ENCODE assay signal across 8 cellular contexts in the genomic region with DNA sequence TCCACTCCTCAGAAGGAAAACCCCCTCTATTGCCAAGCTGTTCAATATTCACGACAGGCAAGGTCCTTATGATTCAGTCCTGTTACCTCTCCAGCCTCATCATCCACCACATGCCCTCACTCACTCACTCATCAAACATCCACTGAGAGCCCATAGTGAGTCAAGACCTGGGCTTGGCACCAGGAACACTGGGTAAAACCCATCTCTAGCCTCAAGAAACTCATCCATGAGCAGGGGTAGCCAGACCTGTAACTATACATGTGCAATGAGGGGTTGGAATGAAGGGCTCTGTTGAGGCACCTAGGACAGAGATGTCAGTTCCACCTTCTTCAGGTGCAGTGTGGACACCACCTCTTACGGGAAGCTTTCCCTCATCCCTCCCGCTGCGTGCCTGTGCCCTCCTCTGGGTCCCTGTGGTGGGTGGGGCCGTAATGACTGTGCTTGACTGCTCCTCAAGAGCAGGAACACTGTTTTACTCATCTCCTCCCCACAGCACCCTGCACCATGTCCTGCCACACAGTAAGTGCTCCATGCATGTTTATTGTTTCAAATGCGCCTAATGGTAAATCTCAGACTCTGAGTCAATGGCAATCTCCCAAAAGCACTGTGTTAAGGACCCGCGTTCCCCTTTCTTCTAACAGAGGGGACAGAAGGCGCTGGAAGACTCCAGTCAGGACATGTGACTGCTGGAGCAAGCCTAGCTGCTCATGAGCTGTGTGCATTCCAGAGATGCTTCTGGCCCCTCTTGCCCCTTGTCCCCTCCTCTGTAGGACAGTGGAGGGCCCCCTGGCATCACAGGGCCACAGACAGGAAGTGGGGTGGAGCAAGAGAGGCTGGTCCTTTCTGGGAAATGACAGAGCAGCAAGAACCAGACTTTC.
DNase-seq lines count a peak whose midpoint lies in the region; ATAC-seq and TF ChIP-seq lines count a peak whose summit lies in the region.

No MANE protein-coding gene starts in this region.

- H3K36me3 Mint-ChIP-seq in H9 (ENCODE audit: insufficient read depth in 1 of 3, low read depth in 3 of 3): peaks cover 2 to 11% (median 9%) of the 10 kb centered on the region in 3 experiments
- H3K36me3 Mint-ChIP-seq in activated CD8-positive, alpha-beta T cell treated with anti-CD3 and anti-CD28 coated beads, Interleukin-2, amount 10 ng/mL, durations not matched to agents 7 days and 5 days (ENCODE audit: low read depth): peaks cover 18% of the 10 kb centered on the region

- no peaks in the 10 kb centered on the region for H3K23me2 ChIP-seq in H9 (ENCODE audit: insufficient read length, low read depth, low read length, poor library complexity, severe bottlenecking)

- 0 out of 2 replicates have a peak overlapping the region, but pooled peaks have one; percentile 60 for H3K14ac ChIP-seq in H9 (ENCODE audit: insufficient read depth, low read length)

- H3K9ac ChIP-seq in DND-41 (ENCODE audit: low read depth, low read length) (no peak overlapping the region), H9 (ENCODE audit: extremely low read depth, insufficient read length, low read length) (no peak overlapping the region)

- H3K36me3 ChIP-seq in DND-41 (ENCODE audit: insufficient read depth, low read length) (no peaks in the 10 kb centered on the region), right atrium auricular region (no peaks in the 10 kb centered on the region), stomach (peaks cover 0 to 8% (median 6%) of the 10 kb centered on the region in 4 donors), gastroesophageal sphincter (no peaks in the 10 kb centered on the region)

- H3K4me1 Mint-ChIP-seq in H9: peaks cover 36 to 38% of the 10 kb centered on the region in 2 experiments
- H3K4me1 Mint-ChIP-seq in activated CD8-positive, alpha-beta T cell treated with anti-CD3 and anti-CD28 coated beads, Interleukin-2, amount 10 ng/mL, durations not matched to agents 7 days and 5 days (ENCODE audit: low read depth): peaks cover 48% of the 10 kb centered on the region

- 0 out of 3 replicates have a peak, but pooled peaks have one; percentile 31 for ATAC-seq in DND-41 (ENCODE audit: insufficient read depth, low read depth)
- peak; percentile 37 for ATAC-seq in activated CD8-positive, alpha-beta T cell treated with anti-CD3 and anti-CD28 coated beads, Interleukin-2, amount 10 ng/mL, durations not matched to agents 7 days and 5 days
- ATAC-seq in gastroesophageal sphincter: no peak

- H3K27me3 Mint-ChIP-seq in H9 (ENCODE audit: low read depth): peaks cover 1% of the 10 kb centered on the region; the same call in 1 of the 2 replicates
- no peaks in the 10 kb centered on the region for H3K27me3 Mint-ChIP-seq in activated CD8-positive, alpha-beta T cell treated with anti-CD3 and anti-CD28 coated beads, Interleukin-2, amount 10 ng/mL, durations not matched to agents 7 days and 5 days (ENCODE audit: low read depth)

- no peaks in the 10 kb centered on the region for H4K20me1 ChIP-seq in DND-41 (ENCODE audit: insufficient read depth, low read length)
- no peaks in the 10 kb centered on the region for H4K20me1 ChIP-seq in H9 (ENCODE audit: control insufficient read depth, insufficient read depth, insufficient read length)

- DNase-seq in DND-41 (no peak), H9 (no peak), right atrium auricular region (ENCODE audit: low spot score) (no peak), stomach (no peak), NCI-H82 treated with DMSO at 0.1 percent for 48 hours (lab: John Stamatoyannopoulos, UW; ENCODE audit: unreplicated experiment) (no peak), middle frontal gyrus (ENCODE audit: extremely low spot score, low spot score) (no peak)
- peak; percentile 33 for DNase-seq in activated CD8-positive, alpha-beta T cell treated with anti-CD3 and anti-CD28 coated beads, Interleukin-2, amount 10 ng/mL, durations not matched to agents 7 days and 5 days

- TF ChIP-seq POLR2A in stomach (IDR thresholded peaks at IDR 0.05): no peak
- TF ChIP-seq POLR2A in gastroesophageal sphincter (IDR thresholded peaks at IDR 0.05): no peak

- H3K79me1 ChIP-seq in H9 (ENCODE audit: insufficient read depth, low read depth, low read length, poor library complexity, severe bottlenecking): no peaks in the 10 kb centered on the region

- no peak overlapping the region for H4K5ac ChIP-seq in H9 (ENCODE audit: insufficient read length, low read depth, low read length)

- H3K9me3 Mint-ChIP-seq in H9: peaks cover 12 to 15% of the 10 kb centered on the region in 2 experiments
- peaks cover 15% of the 10 kb centered on the region for H3K9me3 Mint-ChIP-seq in activated CD8-positive, alpha-beta T cell treated with anti-CD3 and anti-CD28 coated beads, Interleukin-2, amount 10 ng/mL, durations not matched to agents 7 days and 5 days (ENCODE audit: insufficient read depth)

- H3K27me3 ChIP-seq in DND-41 (ENCODE audit: insufficient read depth, low read length, poor library complexity) (no peaks in the 10 kb centered on the region), H9 (ENCODE audit: insufficient read depth, low read length) (no peaks in the 10 kb centered on the region), right atrium auricular region (no peaks in the 10 kb centered on the region), stomach (no peaks in the 10 kb centered on the region), gastroesophageal sphincter (no peaks in the 10 kb centered on the region)

- TF ChIP-seq EP300 in stomach (IDR thresholded peaks at IDR 0.05) (no peak), gastroesophageal sphincter (IDR thresholded peaks at IDR 0.05) (no peak)

- H3K27ac ChIP-seq in DND-41 (ENCODE audit: low read length) (no peak overlapping the region), H9 (ENCODE audit: insufficient read length, low read depth, low read length) (no peak overlapping the region), right atrium auricular region (peak overlapping the region; percentile 90 to 92), stomach (peak overlapping the region in 4 of 5 donors; percentile 25 to 88 (median 83)), gastroesophageal sphincter (peak overlapping the region in 2 of 4 donors; percentile 31 to 77)

- H2AFZ ChIP-seq in DND-41 (ENCODE audit: low read depth, low read length) (no peak overlapping the region), H9 (ENCODE audit: low read length) (no peak overlapping the region)

- CTCF ChIA-PET in activated CD8-positive, alpha-beta T cell treated with anti-CD3 and anti-CD28 coated beads, Interleukin-2, amount 10 ng/mL, durations not matched to agents 7 days and 5 days (lab: Charles Lee): interaction anchor here (2.0 to 2.1 kb wide), 2 partner anchors 36 to 84 kb away, joined by 4 to 7 read pairs; no protein-coding TSS in a partner anchor

- H3K18ac ChIP-seq in H9 (ENCODE audit: insufficient read length, low read depth, low read length): peak overlapping the region; percentile 25

- H2BK12ac ChIP-seq in H9 (ENCODE audit: insufficient read length, low read depth, low read length): no peak overlapping the region

- H3K4me3 ChIP-seq in DND-41 (ENCODE audit: low read depth in 1 of 2, low read length in 2 of 2) (no peak overlapping the region), right atrium auricular region (no peak overlapping the region), stomach (no peak overlapping the region), gastroesophageal sphincter (no peak overlapping the region)

- H3K27ac Mint-ChIP-seq in H9: peak overlapping the region in 2 of 3 experiments; percentile 12 to 95; a peak in 1 of 7 replicates
- peak overlapping the region; percentile 82 for H3K27ac Mint-ChIP-seq in activated CD8-positive, alpha-beta T cell treated with anti-CD3 and anti-CD28 coated beads, Interleukin-2, amount 10 ng/mL, durations not matched to agents 7 days and 5 days

- no peak overlapping the region for H3K4me3 Mint-ChIP-seq in H9
- no peak overlapping the region for H3K4me3 Mint-ChIP-seq in activated CD8-positive, alpha-beta T cell treated with anti-CD3 and anti-CD28 coated beads, Interleukin-2, amount 10 ng/mL, durations not matched to agents 7 days and 5 days

- H3K9me3 ChIP-seq in DND-41 (ENCODE audit: insufficient read depth, low read length, severe bottlenecking): peaks cover 11% of the 10 kb centered on the region
- peaks cover 6% of the 10 kb centered on the region for H3K9me3 ChIP-seq in H9 (ENCODE audit: control insufficient read depth, low read depth, low read length)
- H3K9me3 ChIP-seq in right atrium auricular region: peaks cover 0 to 9% of the 10 kb centered on the region in 2 donors
- peaks cover 0 to 8% (median 2%) of the 10 kb centered on the region in 4 donors for H3K9me3 ChIP-seq in stomach
- H3K9me3 ChIP-seq in gastroesophageal sphincter: peaks cover 0 to 9% (median 0%) of the 10 kb centered on the region in 3 donors

- no peak overlapping the region for H2BK20ac ChIP-seq in H9 (ENCODE audit: low read depth, low read length, poor library complexity, severe bottlenecking)

- H3K4me2 ChIP-seq in DND-41 (ENCODE audit: insufficient read depth, low read length) (no peak overlapping the region), H9 (ENCODE audit: insufficient read depth, insufficient read length, low read length) (no peak overlapping the region)

- intact Hi-C loops in stomach (cut with DNase I; ENCODE audit: low total_unique reads): no loop called here

- POLR2A ChIA-PET in activated CD8-positive, alpha-beta T cell treated with anti-CD3 and anti-CD28 coated beads, Interleukin-2, amount 10 ng/mL, durations not matched to agents 7 days and 5 days (lab: Charles Lee): interaction anchor here (1.0 kb wide), 1 partner anchor 10 kb away, joined by 4 read pairs; no protein-coding TSS in a partner anchor

- H3K23ac ChIP-seq in H9 (ENCODE audit: insufficient read length, low read depth, low read length): no peak overlapping the region

- no peak overlapping the region for H2AK5ac ChIP-seq in H9 (ENCODE audit: insufficient read length, low read length)

- H3K56ac ChIP-seq in H9 (ENCODE audit: insufficient read length, low read depth, low read length): no peak overlapping the region

- H2BK15ac ChIP-seq in H9 (ENCODE audit: low read depth, low read length): no peak overlapping the region

- no peak for TF ChIP-seq CTCF in DND-41 (IDR thresholded peaks at IDR 0.05; ENCODE audit: borderline replicate concordance, extremely low read depth, low read length, poor library complexity, severe bottlenecking)
- no peak for TF ChIP-seq CTCF in H9 (conservative IDR thresholded peaks at IDR 0.05)
- TF ChIP-seq CTCF in right atrium auricular region (IDR thresholded peaks at IDR 0.05): no peak
- no peak for TF ChIP-seq CTCF in stomach (IDR thresholded peaks at IDR 0.05)
- TF ChIP-seq CTCF in gastroesophageal sphincter (IDR thresholded peaks at IDR 0.05): no peak

- no peak overlapping the region for H4K91ac ChIP-seq in H9 (ENCODE audit: insufficient read length, low read depth, low read length)

- H3K79me2 ChIP-seq in DND-41 (ENCODE audit: insufficient read depth, low read length) (no peaks in the 10 kb centered on the region), H9 (ENCODE audit: insufficient read depth, low read length) (no peaks in the 10 kb centered on the region)

- H4K8ac ChIP-seq in H9 (replicated peaks; ENCODE audit: insufficient read length, low read depth, low read length): no peak overlapping the region

- H2BK120ac ChIP-seq in H9 (ENCODE audit: low read depth, low read length, poor library complexity, severe bottlenecking): no peak overlapping the region

- H3K4me1 ChIP-seq in DND-41 (ENCODE audit: insufficient read depth, low read length) (no peaks in the 10 kb centered on the region), H9 (ENCODE audit: insufficient read depth, low read length) (no peaks in the 10 kb centered on the region; the same call in 1 of the 2 replicates), right atrium auricular region (peaks cover 0 to 48% of the 10 kb centered on the region in 2 donors), stomach (peaks cover 30 to 59% (median 50%) of the 10 kb centered on the region in 4 donors), gastroesophageal sphincter (peaks cover 10 to 47% (median 23%) of the 10 kb centered on the region in 3 donors)

- H3T11ph ChIP-seq in H9 (ENCODE audit: low read length): no peak overlapping the region

- WGBS in H9 (ENCODE audit: extremely low coverage, insufficient read length, low lambda C conversion rate): no CpG with 5 or more reads among the region's 9 CpGs
- 69 to 88% (median 79%) methylated on average over 9 of the region's 9 CpGs for WGBS in stomach, 5 donors
- WGBS in gastroesophageal sphincter (ENCODE audit: low coverage in 1 of 2), 2 donors: 86% methylated on average over 4 to 8 of the region's 9 CpGs

- H3K4ac ChIP-seq in H9 (ENCODE audit: low read depth, low read length): no peak overlapping the region

- no peak overlapping the region for H2BK5ac ChIP-seq in H9 (ENCODE audit: insufficient read length, low read length)

Comparison
In these comparisons a context has a peak if more than half of its experiments do, and no peak if none do; other contexts are left out.
1. H3K27ac ChIP-seq: peak in right atrium auricular region (2 of 2) and stomach (4 of 5); none in DND-41 (single experiment) and H9 (single experiment).